ENCODE assay signal across 23 cellular contexts in genomic region chr4:7894098-7894676, GRCh38. TPM values are rescaled to one million over a fixed set of nuclear protein-coding genes. Genes with fewer than 3 reads are reported as not detected.
DNase-seq lines count a peak whose midpoint lies in the region; ATAC-seq, FAIRE-seq and TF ChIP-seq lines count a peak whose summit lies in the region.
"Had no signal": no experiment of that assay in that cellular context is flagged by ENCODE, and none has a peak within 500 bp of the region (broad histone marks: within the 10 kb centered on the region; RNA-seq: fewer than 3 reads in every experiment).

No MANE protein-coding gene starts in this region.

- no peaks in the 10 kb centered on the region for H3K27me3 Mint-ChIP-seq in activated T-helper 17 cell treated with anti-CD3 and anti-CD28 coated beads, Interleukin-2, amount 50 U/mL, for 72 hours
- H3K27me3 Mint-ChIP-seq: activated naive CD8-positive, alpha-beta T cell had no signal

- H3K9me3 ChIP-seq in keratinocyte (ENCODE audit: control insufficient read depth, low read depth, low read length) = no peaks in the 10 kb centered on the region
- H3K9me3 ChIP-seq in smooth muscle cell (replicated peaks; ENCODE audit: low read depth) = no peaks in the 10 kb centered on the region

- H3K9ac ChIP-seq in keratinocyte (ENCODE audit: control insufficient read depth, extremely low read depth, insufficient read depth, low read length) (peak overlapping the region; percentile 49), smooth muscle cell (ENCODE audit: low read depth) (no peak overlapping the region)
- H3K9ac ChIP-seq: KMS-11 had no signal

- intact Hi-C loops in Right ventricle myocardium inferior (cut with DNase I) = no loop called here

- H2AFZ ChIP-seq in keratinocyte (ENCODE audit: control insufficient read depth, low read length) (peak overlapping the region; percentile 68), smooth muscle cell (ENCODE audit: low read depth) (no peak overlapping the region)

- H3K4me1 Mint-ChIP-seq in activated T-helper 17 cell treated with anti-CD3 and anti-CD28 coated beads, Interleukin-2, amount 50 U/mL, for 72 hours = peaks cover 18% of the 10 kb centered on the region

- peak; percentile 67 for DNase-seq in NCI-H2171 treated with DMSO at 0.1 percent for 48 hours (lab: John Stamatoyannopoulos, UW)
- no peak for DNase-seq in NCI-H2171 (lab: John Stamatoyannopoulos, UW)
- DNase-seq in keratinocyte (ENCODE audit: low read depth, low spot score) = no peak
- no peak for DNase-seq in smooth muscle cell (lab: John Stamatoyannopoulos, UW; ENCODE audit: unreplicated experiment)
- DNase-seq in retina = no peak
- no peak for DNase-seq in Right ventricle myocardium inferior (ENCODE audit: missing footprints)
- no peak for DNase-seq in caudate nucleus (lab: John Stamatoyannopoulos, UW)
- DNase-seq: activated CD4-positive, alpha-beta T cell treated with anti-CD3 and anti-CD28 coated beads, Interleukin-2, amount 50 U/mL, for 48 hours; activated T-cell treated with anti-CD3 and anti-CD28 coated beads, Interleukin-2, amount 50 U/mL, for 4 hours; left cardiac atrium; NCI-H1048; NK-92 treated with Interleukin-12 subunit alpha and Interleukin-12 subunit beta, amount 100 ng/mL, for 24 hours; RPMI8226; stimulated activated CD4-positive, alpha-beta T cell treated with anti-CD3 and anti-CD28 coated beads, Interleukin-12 subunit alpha, Interleukin-12 subunit beta, amount 100 ng/mL, for 4 hours; T-helper 1 cell had no signal

- H3K4me3 Mint-ChIP-seq in activated T-helper 17 cell treated with anti-CD3 and anti-CD28 coated beads, Interleukin-2, amount 50 U/mL, for 72 hours = no peak overlapping the region
- H3K4me3 Mint-ChIP-seq: activated naive CD8-positive, alpha-beta T cell; activated T-cell treated with anti-CD3 and anti-CD28 coated beads, Interleukin-2, amount 50 U/mL, for 4 hours had no signal

- no peaks in the 10 kb centered on the region for H4K20me1 ChIP-seq in keratinocyte (ENCODE audit: control insufficient read depth, extremely low read depth, insufficient read depth, low read length)
- H4K20me1 ChIP-seq in smooth muscle cell (ENCODE audit: low read depth) = peaks cover 69% of the 10 kb centered on the region

- no peaks in the 10 kb centered on the region for H3K9me3 Mint-ChIP-seq in activated T-helper 17 cell treated with anti-CD3 and anti-CD28 coated beads, Interleukin-2, amount 50 U/mL, for 72 hours
- H3K9me3 Mint-ChIP-seq: activated T-cell treated with anti-CD3 and anti-CD28 coated beads, Interleukin-2, amount 50 U/mL, for 4 hours had no signal

- H3K4me1 ChIP-seq in keratinocyte (ENCODE audit: control insufficient read depth, extremely low read depth, insufficient read depth, low read length) = peaks cover 29% of the 10 kb centered on the region
- no peaks in the 10 kb centered on the region for H3K4me1 ChIP-seq in smooth muscle cell (ENCODE audit: low read depth)

- peak overlapping the region in 1 of 3 experiments; percentile 3 for H3K4me3 ChIP-seq in keratinocyte (ENCODE audit: control insufficient read depth in 2 of 3, extremely low read depth in 1 of 3, insufficient read depth in 2 of 3, low read depth in 1 of 3, low read length in 3 of 3)
- no peak overlapping the region for H3K4me3 ChIP-seq in smooth muscle cell
- H3K4me3 ChIP-seq: tibial nerve had no signal

- FAIRE-seq in keratinocyte (lab: Jason Lieb, UNC) = peak; percentile 95
- FAIRE-seq: A204.1, H54 had no signal

- ATAC-seq in activated T-helper 17 cell treated with anti-CD3 and anti-CD28 coated beads, Interleukin-2, amount 50 U/mL, for 72 hours (replicated peaks) = no peak
- no peak for ATAC-seq in Right ventricle myocardium inferior
- ATAC-seq: activated T-cell treated with anti-CD3 and anti-CD28 coated beads, Interleukin-2, amount 50 U/mL, for 4 hours had no signal

- H3K79me2 ChIP-seq in keratinocyte (ENCODE audit: control insufficient read depth, insufficient read depth, low read length) (peaks cover 57% of the 10 kb centered on the region), smooth muscle cell (ENCODE audit: low read depth) (peaks cover 80% of the 10 kb centered on the region)

- peaks cover 3% of the 10 kb centered on the region for H3F3A ChIP-seq in smooth muscle cell (ENCODE audit: low read depth)

- peak overlapping the region; percentile 38 for H3K27ac Mint-ChIP-seq in activated T-helper 17 cell treated with anti-CD3 and anti-CD28 coated beads, Interleukin-2, amount 50 U/mL, for 72 hours
- H3K27ac Mint-ChIP-seq: activated naive CD8-positive, alpha-beta T cell had no signal

- WGBS in smooth muscle cell (ENCODE audit: low lambda C conversion rate) = 94% methylated on average over 12 of the region's 12 CpGs

- H3K27me3 ChIP-seq in keratinocyte (ENCODE audit: control insufficient read depth, extremely low read depth, insufficient read depth, low read length) (no peaks in the 10 kb centered on the region), smooth muscle cell (ENCODE audit: low read depth) (no peaks in the 10 kb centered on the region)
- H3K27me3 ChIP-seq: tibial nerve had no signal

- peak overlapping the region; percentile 43 for H3K4me2 ChIP-seq in keratinocyte (ENCODE audit: control insufficient read depth, extremely low read depth, insufficient read depth, low read depth, low read length)
- no peak overlapping the region for H3K4me2 ChIP-seq in smooth muscle cell
- H3K4me2 ChIP-seq: KMS-11 had no signal

- dilution Hi-C loops in keratinocyte (cut with MboI; ENCODE audit: extremely low pct_ligation_motif_present, low sequenced_read_pairs) = no loop called here

- no peaks in the 10 kb centered on the region for H3K9me1 ChIP-seq in keratinocyte (ENCODE audit: control insufficient read depth, extremely low read depth, insufficient read depth, low read length)

- no peaks in the 10 kb centered on the region for H3K36me3 Mint-ChIP-seq in activated T-helper 17 cell treated with anti-CD3 and anti-CD28 coated beads, Interleukin-2, amount 50 U/mL, for 72 hours (ENCODE audit: low read depth)

- TF ChIP-seq CTCF in keratinocyte (optimal IDR thresholded peaks at IDR 0.05 in 1 of 3, IDR thresholded peaks at IDR 0.05 in 1 of 3, conservative IDR thresholded peaks at IDR 0.05 in 1 of 3; ENCODE audit: extremely low read depth in 1 of 3, insufficient read depth in 2 of 3, low read length in 3 of 3) (no peak), smooth muscle cell (IDR thresholded peaks at IDR 0.05; ENCODE audit: borderline replicate concordance, insufficient read depth, poor library complexity, severe bottlenecking) (no peak)

- H3K36me3 ChIP-seq in keratinocyte (ENCODE audit: control insufficient read depth in 2 of 2, extremely low read depth in 1 of 2, insufficient read depth in 2 of 2, low read length in 2 of 2) = no peaks in the 10 kb centered on the region
- H3K36me3 ChIP-seq in smooth muscle cell (ENCODE audit: low read depth) = no peaks in the 10 kb centered on the region

- peak overlapping the region; percentile 54 for H3K27ac ChIP-seq in keratinocyte (ENCODE audit: control insufficient read depth, insufficient read depth, low read length)
- H3K27ac ChIP-seq in smooth muscle cell (ENCODE audit: low read depth) = peak overlapping the region; percentile 64
- H3K27ac ChIP-seq in caudate nucleus (ENCODE audit: low read depth, low read length) = no peak overlapping the region
- H3K27ac ChIP-seq: C4-2B, HL-60, KMS-11, tibial nerve had no signal

RNA-seq across cellular contexts. Expression of gene AFAP1, which starts 45.5 kb away (rescaled TPM):
- 10 to 100 TPM; 20.1 to 29.8 TPM for total RNA-seq in activated T-helper 17 cell treated with anti-CD3 and anti-CD28 coated beads, Interleukin-2, amount 50 U/mL, for 72 hours
- 4.1 to 12.9 TPM (median 7.6 TPM) in 3 replicates for polyA plus RNA-seq in keratinocyte
- polyA plus RNA-seq in keratinocyte (2011; ENCODE audit: low read depth) = 3.3 TPM
- polyA plus RNA-seq in keratinocyte (2011; cell fraction: cytosol; rRNA removed) = 6.7 and 7.2 TPM in 2 replicates
- polyA plus RNA-seq in keratinocyte (2011; cell fraction: nucleus; rRNA removed) = 20.4 and 21.5 TPM in 2 replicates
- polyA plus RNA-seq in keratinocyte (2012; ENCODE audit: low replicate concordance) = 3.9 and 12.0 TPM in 2 replicates
- 10.6 to 15.9 TPM (median 14.2 TPM) in 3 replicates for polyA minus RNA-seq in keratinocyte
- 7.1 TPM for polyA minus RNA-seq in keratinocyte (2011; cell fraction: cytosol; rRNA and poly(A)+ RNA removed)
- 15.4 and 27.9 TPM in 2 replicates for polyA minus RNA-seq in keratinocyte (2011; cell fraction: nucleus; rRNA and poly(A)+ RNA removed)
- total RNA-seq in smooth muscle cell = 17.9 and 24.8 TPM in 2 replicates
- 12.6 and 15.8 TPM in 2 replicates for polyA plus RNA-seq in smooth muscle cell
- total RNA-seq in Right ventricle myocardium inferior = 8.0 TPM
